In genomic region chr17:59178266-59178665, GRCh38 we compare ENCODE assay signal across 23 cellular contexts. TPM values are rescaled to one million over a fixed set of nuclear protein-coding genes. Genes with fewer than 3 reads are reported as not detected.
DNase-seq lines count a peak whose midpoint lies in the region; ATAC-seq and TF ChIP-seq lines count a peak whose summit lies in the region.
"Had no signal": no experiment of that assay in that cellular context is flagged by ENCODE, and none has a peak within 500 bp of the region (broad histone marks: within the 10 kb centered on the region; RNA-seq: fewer than 3 reads in every experiment).

No MANE protein-coding gene starts in this region.

- no peaks in the 10 kb centered on the region for H3K9me3 Mint-ChIP-seq in H9
- H3K9me3 Mint-ChIP-seq in activated T-helper 17 cell treated with anti-CD3 and anti-CD28 coated beads, Interleukin-2, amount 50 U/mL, for 72 hours, result no peaks in the 10 kb centered on the region
- H3K9me3 Mint-ChIP-seq in stimulated activated effector memory CD8-positive, alpha-beta T cell treated with anti-CD3 and anti-CD28 coated beads, Interleukin-12 subunit alpha, Interleukin-12 subunit beta, amount 100 ng/mL, for 72 hours, result no peaks in the 10 kb centered on the region
- no peaks in the 10 kb centered on the region for H3K9me3 Mint-ChIP-seq in activated CD8-positive, alpha-beta T cell treated with anti-CD3 and anti-CD28 coated beads for 36 hours
- H3K9me3 Mint-ChIP-seq: CD8-positive, alpha-beta memory T cell had no signal

- H4K8ac ChIP-seq in H9 (replicated peaks; ENCODE audit: insufficient read length, low read depth, low read length), result no peak overlapping the region
- H4K8ac ChIP-seq in mesenchymal stem cell (ENCODE audit: low read length), result no peak overlapping the region

- peaks cover 4 to 12% of the 10 kb centered on the region in 2 experiments for H3K36me3 ChIP-seq in mesenchymal stem cell (ENCODE audit: control insufficient read depth in 1 of 2, insufficient read depth in 2 of 2, low read depth in 1 of 2, low read length in 2 of 2)

- POLR2A ChIA-PET in activated CD8-positive, alpha-beta T cell treated with anti-CD3 and anti-CD28 coated beads for 36 hours (lab: Charles Lee), result no interaction called here

- H3K27me3 Mint-ChIP-seq in H9 (ENCODE audit: low read depth), result no peaks in the 10 kb centered on the region
- no peaks in the 10 kb centered on the region for H3K27me3 Mint-ChIP-seq in activated T-helper 17 cell treated with anti-CD3 and anti-CD28 coated beads, Interleukin-2, amount 50 U/mL, for 72 hours
- H3K27me3 Mint-ChIP-seq in activated CD8-positive, alpha-beta T cell treated with anti-CD3 and anti-CD28 coated beads for 36 hours, result no peaks in the 10 kb centered on the region
- H3K27me3 Mint-ChIP-seq: CD8-positive, alpha-beta memory T cell had no signal

- H3K4me3 ChIP-seq in mesenchymal stem cell (ENCODE audit: insufficient read depth in 1 of 2, low read depth in 1 of 2, low read length in 2 of 2), result no peak overlapping the region
- H3K4me3 ChIP-seq: GM12878 had no signal

- H2BK15ac ChIP-seq in H9 (ENCODE audit: low read depth, low read length) (no peak overlapping the region), mesenchymal stem cell (ENCODE audit: low read depth, poor library complexity, severe bottlenecking) (no peak overlapping the region)

- no peak overlapping the region for H3K14ac ChIP-seq in H9 (ENCODE audit: insufficient read depth, low read length)
- no peak overlapping the region for H3K14ac ChIP-seq in mesenchymal stem cell (ENCODE audit: low read length in 2 of 2)

- no peak overlapping the region for H3K9ac ChIP-seq in H9 (ENCODE audit: extremely low read depth, insufficient read length, low read length)
- H3K9ac ChIP-seq in mesenchymal stem cell (ENCODE audit: low read length), result no peak overlapping the region

- no peak overlapping the region for H2BK120ac ChIP-seq in H9 (ENCODE audit: low read depth, low read length, poor library complexity, severe bottlenecking)
- no peak overlapping the region for H2BK120ac ChIP-seq in mesenchymal stem cell (ENCODE audit: low read depth, low read length)

- H3K4me3 Mint-ChIP-seq in H9, result no peak overlapping the region; a peak in 1 of 5 replicates
- no peak overlapping the region for H3K4me3 Mint-ChIP-seq in activated T-helper 17 cell treated with anti-CD3 and anti-CD28 coated beads, Interleukin-2, amount 50 U/mL, for 72 hours
- H3K4me3 Mint-ChIP-seq in stimulated activated effector memory CD8-positive, alpha-beta T cell treated with anti-CD3 and anti-CD28 coated beads, Interleukin-12 subunit alpha, Interleukin-12 subunit beta, amount 100 ng/mL, for 72 hours, result no peak overlapping the region
- H3K4me3 Mint-ChIP-seq in activated CD8-positive, alpha-beta T cell treated with anti-CD3 and anti-CD28 coated beads for 36 hours, result no peak overlapping the region
- H3K4me3 Mint-ChIP-seq: CD14-positive monocyte; CD8-positive, alpha-beta memory T cell had no signal

- H2AFZ ChIP-seq in H9 (ENCODE audit: low read length) (no peak overlapping the region), mesenchymal stem cell (ENCODE audit: low read depth, low read length) (no peak overlapping the region)

- H2AK5ac ChIP-seq in H9 (ENCODE audit: insufficient read length, low read length) (no peak overlapping the region), mesenchymal stem cell (ENCODE audit: low read length, severe bottlenecking) (no peak overlapping the region)

- H3K27me3 ChIP-seq in H9 (ENCODE audit: insufficient read depth, low read length), result no peaks in the 10 kb centered on the region
- no peaks in the 10 kb centered on the region for H3K27me3 ChIP-seq in mesenchymal stem cell (ENCODE audit: control insufficient read depth in 1 of 2, insufficient read depth in 1 of 2, low read length in 2 of 2)

- no peak for TF ChIP-seq CTCF in H9 (conservative IDR thresholded peaks at IDR 0.05)
- TF ChIP-seq CTCF in activated CD8-positive, alpha-beta T cell treated with anti-CD3 and anti-CD28 coated beads for 36 hours (IDR thresholded peaks at IDR 0.05), result no peak

- no peak overlapping the region for H3K56ac ChIP-seq in H9 (ENCODE audit: insufficient read length, low read depth, low read length)

- H3K4me1 ChIP-seq in H9 (ENCODE audit: insufficient read depth, low read length) (no peaks in the 10 kb centered on the region), mesenchymal stem cell (ENCODE audit: control insufficient read depth, insufficient read depth, low read depth, low read length) (peaks cover 8% of the 10 kb centered on the region)

- 0 out of 4 replicates have a peak, but pooled peaks cover 0 to 6% of the 10 kb centered on the region in 2 experiments for H3K4me1 Mint-ChIP-seq in H9
- peaks cover 6% of the 10 kb centered on the region for H3K4me1 Mint-ChIP-seq in activated T-helper 17 cell treated with anti-CD3 and anti-CD28 coated beads, Interleukin-2, amount 50 U/mL, for 72 hours
- peaks cover 7% of the 10 kb centered on the region for H3K4me1 Mint-ChIP-seq in stimulated activated effector memory CD8-positive, alpha-beta T cell treated with anti-CD3 and anti-CD28 coated beads, Interleukin-12 subunit alpha, Interleukin-12 subunit beta, amount 100 ng/mL, for 72 hours
- H3K4me1 Mint-ChIP-seq in activated CD8-positive, alpha-beta T cell treated with anti-CD3 and anti-CD28 coated beads for 36 hours (ENCODE audit: low read depth), result no peaks in the 10 kb centered on the region
- H3K4me1 Mint-ChIP-seq: CD14-positive monocyte; CD8-positive, alpha-beta memory T cell had no signal

- H4K91ac ChIP-seq in H9 (ENCODE audit: insufficient read length, low read depth, low read length) (no peak overlapping the region), mesenchymal stem cell (ENCODE audit: low read length) (peak overlapping the region; percentile 22)

- H3K18ac ChIP-seq in H9 (ENCODE audit: insufficient read length, low read depth, low read length) (no peak overlapping the region), mesenchymal stem cell (ENCODE audit: low read depth in 1 of 2, low read length in 2 of 2) (peak overlapping the region in 1 of 2 experiments; percentile 9)

- H3K4ac ChIP-seq in H9 (ENCODE audit: low read depth, low read length), result no peak overlapping the region
- no peak overlapping the region for H3K4ac ChIP-seq in mesenchymal stem cell (ENCODE audit: low read depth in 1 of 2, low read length in 2 of 2)

- H3K23me2 ChIP-seq in H9 (ENCODE audit: insufficient read length, low read depth, low read length, poor library complexity, severe bottlenecking), result no peaks in the 10 kb centered on the region

- intact Hi-C loops in activated CD8-positive, alpha-beta T cell treated with anti-CD3 and anti-CD28 coated beads for 36 hours (cut with micrococcal nuclease), result no loop called here

- H3K4me2 ChIP-seq in H9 (ENCODE audit: insufficient read depth, insufficient read length, low read length), result no peak overlapping the region
- peak overlapping the region; percentile 7 for H3K4me2 ChIP-seq in mesenchymal stem cell (ENCODE audit: low read length, poor library complexity, severe bottlenecking)

- H3K23ac ChIP-seq in H9 (ENCODE audit: insufficient read length, low read depth, low read length) (no peak overlapping the region), mesenchymal stem cell (ENCODE audit: low read length in 2 of 2) (no peak overlapping the region)

- peak overlapping the region in 2 of 3 experiments; percentile 30 to 45; a peak in 3 of 7 replicates for H3K27ac Mint-ChIP-seq in H9
- H3K27ac Mint-ChIP-seq in activated T-helper 17 cell treated with anti-CD3 and anti-CD28 coated beads, Interleukin-2, amount 50 U/mL, for 72 hours, result peak overlapping the region; percentile 43
- H3K27ac Mint-ChIP-seq in stimulated activated effector memory CD8-positive, alpha-beta T cell treated with anti-CD3 and anti-CD28 coated beads, Interleukin-12 subunit alpha, Interleukin-12 subunit beta, amount 100 ng/mL, for 72 hours, result peak overlapping the region; percentile 72
- H3K27ac Mint-ChIP-seq in activated CD8-positive, alpha-beta T cell treated with anti-CD3 and anti-CD28 coated beads for 36 hours, result no peak overlapping the region

- H2BK12ac ChIP-seq in H9 (ENCODE audit: insufficient read length, low read depth, low read length) (no peak overlapping the region), mesenchymal stem cell (ENCODE audit: low read length in 2 of 2) (no peak overlapping the region)

- CTCF ChIA-PET in activated CD8-positive, alpha-beta T cell treated with anti-CD3 and anti-CD28 coated beads for 36 hours (lab: Charles Lee), result interaction anchor here (1.5 kb wide), 1 partner anchor 13 kb away, joined by 3 read pairs; no protein-coding TSS in a partner anchor

- H3K9me3 ChIP-seq in H9 (ENCODE audit: control insufficient read depth, low read depth, low read length) (no peaks in the 10 kb centered on the region), mesenchymal stem cell (ENCODE audit: control insufficient read depth, low read length) (no peaks in the 10 kb centered on the region)

- H3K79me2 ChIP-seq in H9 (ENCODE audit: insufficient read depth, low read length), result no peaks in the 10 kb centered on the region; the same call in 1 of the 2 replicates

- H2BK5ac ChIP-seq in H9 (ENCODE audit: insufficient read length, low read length) (no peak overlapping the region), mesenchymal stem cell (ENCODE audit: low read depth, low read length, poor library complexity, severe bottlenecking) (no peak overlapping the region)

- H3K36me3 Mint-ChIP-seq in H9 (ENCODE audit: insufficient read depth in 1 of 3, low read depth in 3 of 3), result peaks cover 37 to 67% (median 49%) of the 10 kb centered on the region in 3 experiments
- H3K36me3 Mint-ChIP-seq in activated T-helper 17 cell treated with anti-CD3 and anti-CD28 coated beads, Interleukin-2, amount 50 U/mL, for 72 hours (ENCODE audit: low read depth), result no peaks in the 10 kb centered on the region
- H3K36me3 Mint-ChIP-seq in stimulated activated effector memory CD8-positive, alpha-beta T cell treated with anti-CD3 and anti-CD28 coated beads, Interleukin-12 subunit alpha, Interleukin-12 subunit beta, amount 100 ng/mL, for 72 hours, result peaks cover 23% of the 10 kb centered on the region
- H3K36me3 Mint-ChIP-seq in activated CD8-positive, alpha-beta T cell treated with anti-CD3 and anti-CD28 coated beads for 36 hours (ENCODE audit: low read depth), result peaks cover 12% of the 10 kb centered on the region

- H4K20me1 ChIP-seq in H9 (ENCODE audit: control insufficient read depth, insufficient read depth, insufficient read length), result no peaks in the 10 kb centered on the region

- ATAC-seq in activated T-helper 17 cell treated with anti-CD3 and anti-CD28 coated beads, Interleukin-2, amount 50 U/mL, for 72 hours (replicated peaks), result no peak
- no peak for ATAC-seq in stimulated activated effector memory CD8-positive, alpha-beta T cell treated with anti-CD3 and anti-CD28 coated beads, Interleukin-12 subunit alpha, Interleukin-12 subunit beta, amount 100 ng/mL, for 72 hours
- no peak for ATAC-seq in activated CD8-positive, alpha-beta T cell treated with anti-CD3 and anti-CD28 coated beads for 36 hours
- ATAC-seq: GM12878 had no signal

- no peak overlapping the region for H4K5ac ChIP-seq in H9 (ENCODE audit: insufficient read length, low read depth, low read length)

- H3T11ph ChIP-seq in H9 (ENCODE audit: low read length), result no peak overlapping the region

- DNase-seq in H9, result no peak
- DNase-seq in mesenchymal stem cell, result no peak
- DNase-seq in stimulated activated effector memory CD8-positive, alpha-beta T cell treated with anti-CD3 and anti-CD28 coated beads, Interleukin-12 subunit alpha, Interleukin-12 subunit beta, amount 100 ng/mL, for 72 hours (ENCODE audit: low spot score in 2 of 2), result no peak
- DNase-seq in activated CD8-positive, alpha-beta T cell treated with anti-CD3 and anti-CD28 coated beads for 36 hours, result no peak
- no peak for DNase-seq in NCI-H2107 (lab: John Stamatoyannopoulos, UW)
- no peak for DNase-seq in NCI-H1436 (lab: John Stamatoyannopoulos, UW)
- DNase-seq: CD8-positive, alpha-beta memory T cell; DMS 273 treated with DMSO at 0.1 percent for 48 hours; DMS79; GDM1; KBM-7; MV-4-11; NCI-H1105; NCI-H146; NCI-H1930; NCI-H2227 treated with DMSO at 0.1 percent for 48 hours; NCI-H526 treated with DMSO at 0.1 percent for 48 hours; RPMI8226; SHP77 had no signal

- no CpG with 5 or more reads among the region's 5 CpGs for WGBS in H9 (ENCODE audit: extremely low coverage, insufficient read length, low lambda C conversion rate)
- 89% methylated on average over 4 of the region's 5 CpGs for WGBS in mesenchymal stem cell

- H3K79me1 ChIP-seq in H9 (ENCODE audit: insufficient read depth, low read depth, low read length, poor library complexity, severe bottlenecking) (peaks cover 2% of the 10 kb centered on the region), mesenchymal stem cell (replicated peaks; ENCODE audit: low read length, poor library complexity, severe bottlenecking) (peaks cover 51% of the 10 kb centered on the region)

- H3K27ac ChIP-seq in H9 (ENCODE audit: insufficient read length, low read depth, low read length) (no peak overlapping the region), mesenchymal stem cell (ENCODE audit: low read length, poor library complexity, severe bottlenecking) (no peak overlapping the region)

- H2BK20ac ChIP-seq in H9 (ENCODE audit: low read depth, low read length, poor library complexity, severe bottlenecking), result no peak overlapping the region

RNA-seq across cellular contexts. Expression of gene PRR11, which starts 22.7 kb away (rescaled TPM):
- 70.6 and 70.7 TPM in 2 replicates for total RNA-seq in H9 (2021)
- total RNA-seq in activated T-helper 17 cell treated with anti-CD3 and anti-CD28 coated beads, Interleukin-2, amount 50 U/mL, for 72 hours, result 10 to 100 TPM; 74.5 to 76.9 TPM
- 14.2 TPM for polyA plus RNA-seq in mesenchymal stem cell (2013, experiment 1 of 2)
- 21.3 TPM for polyA plus RNA-seq in mesenchymal stem cell (2013, experiment 2 of 2)
- total RNA-seq in activated CD8-positive, alpha-beta T cell treated with anti-CD3 and anti-CD28 coated beads for 36 hours, result 10 to 100 TPM; 66.6 to 67.5 TPM

RNA-seq across cellular contexts. Expression of gene SKA2, which starts 23.3 kb away (rescaled TPM):
- 83.7 and 91.9 TPM in 2 replicates for total RNA-seq in H9 (2021)
- total RNA-seq in activated T-helper 17 cell treated with anti-CD3 and anti-CD28 coated beads, Interleukin-2, amount 50 U/mL, for 72 hours, result 10 to 100 TPM; 58.3 to 83.9 TPM
- 112 TPM for polyA plus RNA-seq in mesenchymal stem cell (2013, experiment 1 of 2)
- polyA plus RNA-seq in mesenchymal stem cell (2013, experiment 2 of 2), result 114 TPM
- total RNA-seq in activated CD8-positive, alpha-beta T cell treated with anti-CD3 and anti-CD28 coated beads for 36 hours, result 10 to 100 TPM; 59.1 to 68.4 TPM

RNA-seq across cellular contexts. Expression of gene SMG8, which starts 31.6 kb away (rescaled TPM):
- 25.8 and 27.2 TPM in 2 replicates for total RNA-seq in H9 (2021)
- 10 to 100 TPM; 16.1 to 21.6 TPM for total RNA-seq in activated T-helper 17 cell treated with anti-CD3 and anti-CD28 coated beads, Interleukin-2, amount 50 U/mL, for 72 hours
- polyA plus RNA-seq in mesenchymal stem cell (2013, experiment 1 of 2), result 11.0 TPM
- polyA plus RNA-seq in mesenchymal stem cell (2013, experiment 2 of 2), result 11.1 TPM
- 10 to 100 TPM; 16.2 to 16.5 TPM for total RNA-seq in activated CD8-positive, alpha-beta T cell treated with anti-CD3 and anti-CD28 coated beads for 36 hours

RNA-seq across cellular contexts. Expression of gene GDPD1, which starts 42.0 kb away (rescaled TPM):
- 1.3 and 2.6 TPM in 2 replicates for total RNA-seq in H9 (2021)
- 1 to 10 TPM; 2.2 to 2.6 TPM for total RNA-seq in activated T-helper 17 cell treated with anti-CD3 and anti-CD28 coated beads, Interleukin-2, amount 50 U/mL, for 72 hours
- 2.2 TPM for polyA plus RNA-seq in mesenchymal stem cell (2013, experiment 1 of 2)
- polyA plus RNA-seq in mesenchymal stem cell (2013, experiment 2 of 2), result 2.3 TPM
- 1 to 10 TPM; 1.3 to 2.0 TPM for total RNA-seq in activated CD8-positive, alpha-beta T cell treated with anti-CD3 and anti-CD28 coated beads for 36 hours
- total RNA-seq: LHCN-M2 had no signal
